9 cellular contexts compared by ENCODE assay signal in the genomic region with DNA sequence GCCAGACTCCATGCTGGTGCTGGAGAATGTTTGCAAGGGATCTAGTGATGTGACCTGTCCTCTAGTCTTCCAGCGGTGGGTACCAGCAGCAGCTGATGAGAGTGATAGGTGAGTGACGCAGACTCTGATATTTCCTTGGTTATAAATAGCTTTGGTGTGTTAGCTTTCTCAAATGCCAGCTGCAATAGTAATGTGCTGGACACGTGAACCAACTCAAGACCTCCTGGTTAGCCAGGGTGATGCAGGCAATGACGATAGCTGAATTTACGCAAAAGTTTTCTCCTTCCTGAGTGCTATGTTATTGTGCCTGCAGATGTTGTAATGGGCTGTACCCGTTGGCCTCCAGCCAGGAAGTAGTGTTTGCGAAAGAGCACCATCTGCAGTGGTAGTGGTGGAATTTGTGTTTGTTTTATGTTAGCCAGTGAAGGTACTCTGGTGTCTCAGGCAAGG.
DNase-seq lines count a peak whose midpoint lies in the region; ATAC-seq, FAIRE-seq and TF ChIP-seq lines count a peak whose summit lies in the region.
"Had no signal": no experiment of that assay in that cellular context is flagged by ENCODE, and none has a peak within 500 bp of the region (broad histone marks: within the 10 kb centered on the region; RNA-seq: fewer than 3 reads in every experiment).

No MANE protein-coding gene starts in this region.

- 48 to 68% (median 63%) methylated on average over 5 to 7 of the region's 7 CpGs for WGBS in adrenal gland, 4 donors

- H3K27me3 Mint-ChIP-seq in progenitor cell of endocrine pancreas = no peaks in the 10 kb centered on the region
- H3K27me3 Mint-ChIP-seq in activated CD4-positive, alpha-beta memory T cell treated with anti-CD3 and anti-CD28 coated beads for 36 hours = peaks cover 6% of the 10 kb centered on the region

- H3K36me3 Mint-ChIP-seq in progenitor cell of endocrine pancreas (ENCODE audit: insufficient read depth) = peaks cover 4% of the 10 kb centered on the region
- H3K36me3 Mint-ChIP-seq in activated CD4-positive, alpha-beta memory T cell treated with anti-CD3 and anti-CD28 coated beads for 36 hours = peaks cover 4% of the 10 kb centered on the region

- H3K27ac Mint-ChIP-seq in progenitor cell of endocrine pancreas = no peak overlapping the region
- no peak overlapping the region for H3K27ac Mint-ChIP-seq in activated CD4-positive, alpha-beta memory T cell treated with anti-CD3 and anti-CD28 coated beads for 36 hours

- peaks cover 0 to 15% (median 0%) of the 10 kb centered on the region in 3 donors for H3K9me3 ChIP-seq in adrenal gland (replicated peaks in 1 of 3)

- no peak for TF ChIP-seq POLR2A in adrenal gland (IDR thresholded peaks at IDR 0.05)

- no peak for TF ChIP-seq CTCF in adrenal gland (IDR thresholded peaks at IDR 0.05)
- TF ChIP-seq CTCF in progenitor cell of endocrine pancreas (IDR thresholded peaks at IDR 0.05; ENCODE audit: unreplicated experiment) = no peak
- no peak for TF ChIP-seq CTCF in D721Med (IDR thresholded peaks at IDR 0.05; ENCODE audit: insufficient read depth, missing control alignments)

- intact Hi-C loops in adrenal gland (cut with DNase I) = no loop called here
- intact Hi-C loops in left colon (cut with DNase I, micrococcal nuclease) = no loop called here
- intact Hi-C loops in activated CD4-positive, alpha-beta memory T cell treated with anti-CD3 and anti-CD28 coated beads for 36 hours (cut with micrococcal nuclease) = no loop called here

- FAIRE-seq in D721Med (lab: Jason Lieb, UNC) = no peak

- H3K27ac ChIP-seq in ACC112 (ENCODE audit: low read depth, low read length) (peak overlapping the region; percentile 90), adrenal gland (peak overlapping the region in 1 of 5 donors; percentile 38)

- ATAC-seq in left colon = peak; percentile 80

- TF ChIP-seq RAD21 in Ishikawa (IDR thresholded peaks at IDR 0.05; ENCODE audit: low read depth) = no peak

- H3K27me3 ChIP-seq in ACC112 (ENCODE audit: insufficient read depth, low read length) (no peaks in the 10 kb centered on the region), adrenal gland (no peaks in the 10 kb centered on the region)

- H3K4me3 Mint-ChIP-seq in progenitor cell of endocrine pancreas (ENCODE audit: low read depth) = no peak overlapping the region
- H3K4me3 Mint-ChIP-seq in activated CD4-positive, alpha-beta memory T cell treated with anti-CD3 and anti-CD28 coated beads for 36 hours = no peak overlapping the region

- H3K4me3 ChIP-seq in ACC112 (ENCODE audit: low read depth, low read length) (no peak overlapping the region), adrenal gland (no peak overlapping the region)

- H3K36me3 ChIP-seq in ACC112 (ENCODE audit: insufficient read depth, low read length) (no peaks in the 10 kb centered on the region), adrenal gland (replicated peaks in 1 of 2) (no peaks in the 10 kb centered on the region)

- peak; percentile 53 to 88 (median 79) for DNase-seq in adrenal gland
- DNase-seq in left colon = peak; percentile 46 to 74
- DNase-seq in occipital lobe (lab: John Stamatoyannopoulos, UW) = no peak
- DNase-seq in progenitor cell of endocrine pancreas (ENCODE audit: low spot score, unreplicated experiment) = no peak
- no peak for DNase-seq in D721Med (ENCODE audit: insufficient read length, low spot score)
- no peak for DNase-seq in activated CD4-positive, alpha-beta memory T cell treated with anti-CD3 and anti-CD28 coated beads for 36 hours
- DNase-seq: activated effector memory CD4-positive, alpha-beta T cell treated with anti-CD3 and anti-CD28 coated beads, Interleukin-2, amount 50 U/mL, for 16 hours had no signal

- no peaks in the 10 kb centered on the region for H3K79me2 ChIP-seq in ACC112 (ENCODE audit: control insufficient read depth, insufficient read depth, low read length, unreplicated experiment)

- POLR2A ChIA-PET in activated CD4-positive, alpha-beta memory T cell treated with anti-CD3 and anti-CD28 coated beads for 36 hours (lab: Charles Lee) = no interaction called here

- TF ChIP-seq EP300 in Ishikawa (IDR thresholded peaks at IDR 0.05; ENCODE audit: borderline replicate concordance) = no peak

- CTCF ChIA-PET in activated CD4-positive, alpha-beta memory T cell treated with anti-CD3 and anti-CD28 coated beads for 36 hours (lab: Charles Lee) = interaction anchor here (2.1 kb wide), 1 partner anchor 14 kb away, joined by 9 read pairs; no protein-coding TSS in a partner anchor

- H3K4me1 ChIP-seq in ACC112 (ENCODE audit: control insufficient read depth, insufficient read depth, low read length, unreplicated experiment) = peaks cover 17% of the 10 kb centered on the region
- H3K4me1 ChIP-seq in adrenal gland (replicated peaks in 1 of 2) = no peaks in the 10 kb centered on the region

- H3K9me3 Mint-ChIP-seq in progenitor cell of endocrine pancreas (ENCODE audit: low read depth) = peaks cover 12% of the 10 kb centered on the region
- H3K9me3 Mint-ChIP-seq in activated CD4-positive, alpha-beta memory T cell treated with anti-CD3 and anti-CD28 coated beads for 36 hours = peaks cover 28% of the 10 kb centered on the region

- H2AFZ ChIP-seq in ACC112 (ENCODE audit: low read length, unreplicated experiment) = no peak overlapping the region

- peaks cover 1% of the 10 kb centered on the region for H3K4me1 Mint-ChIP-seq in progenitor cell of endocrine pancreas (ENCODE audit: low read depth)
- no peaks in the 10 kb centered on the region for H3K4me1 Mint-ChIP-seq in activated CD4-positive, alpha-beta memory T cell treated with anti-CD3 and anti-CD28 coated beads for 36 hours (ENCODE audit: low read depth)

TF ChIP-seq in Ishikawa, 13 proteins besides CTCF, POLR2A, EP300 and RAD21:
- TF ChIP-seq CEBPB (IDR thresholded peaks at IDR 0.05) = peak; percentile 62
- TF ChIP-seq, protein P1, sequence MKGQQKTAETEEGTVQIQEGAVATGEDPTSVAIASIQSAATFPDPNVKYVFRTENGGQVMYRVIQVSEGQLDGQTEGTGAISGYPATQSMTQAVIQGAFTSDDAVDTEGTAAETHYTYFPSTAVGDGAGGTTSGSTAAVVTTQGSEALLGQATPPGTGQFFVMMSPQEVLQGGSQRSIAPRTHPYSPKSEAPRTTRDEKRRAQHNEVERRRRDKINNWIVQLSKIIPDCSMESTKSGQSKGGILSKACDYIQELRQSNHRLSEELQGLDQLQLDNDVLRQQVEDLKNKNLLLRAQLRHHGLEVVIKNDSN (IDR thresholded peaks at IDR 0.05) = no peak

Comparison
In these comparisons a context has a peak if more than half of its experiments do, and no peak if none do; other contexts are left out.
1. DNase-seq: peak in adrenal gland (7 of 7) and left colon (2 of 2); none in occipital lobe (single experiment), progenitor cell of endocrine pancreas (single experiment), D721Med (single experiment) and activated CD4-positive, alpha-beta memory T cell treated with anti-CD3 and anti-CD28 coated beads for 36 hours (single experiment).